In genomic region chr11:119180729-119181676, GRCh38 we compare ENCODE assay signal across 26 cellular contexts. TPM values are rescaled to one million over a fixed set of nuclear protein-coding genes. Genes with fewer than 3 reads are reported as not detected.
A peak's percentile ranks its signal among the peaks of the same experiment; 100 is the strongest.
DNase-seq lines count a peak whose midpoint lies in the region; ATAC-seq, FAIRE-seq and TF ChIP-seq lines count a peak whose summit lies in the region.
"Had no signal": no experiment of that assay in that cellular context is flagged by ENCODE, and none has a peak within 500 bp of the region (broad histone marks: within the 10 kb centered on the region; RNA-seq: fewer than 3 reads in every experiment).

No MANE protein-coding gene starts in this region.

- POLR2A ChIA-PET in K562 (lab: Yijun Ruan, JAX), result interaction anchor here (0.5 to 1.9 kb wide), 8 partner anchors 9 to 349 kb away, joined by 3 to 5 read pairs (median 4); no protein-coding TSS in a partner anchor
- POLR2A ChIA-PET in CD8-positive, alpha-beta T cell (lab: Charles Lee), result no interaction called here

- H3K4me3 ChIP-seq in HL-60 (replicated peaks; ENCODE audit: insufficient read depth, low read length) (no peak overlapping the region), K562 (no peak overlapping the region), neutrophil (ENCODE audit: low read depth in 1 of 2, low read length in 1 of 2) (no peak overlapping the region)
- H3K4me3 ChIP-seq in CD8-positive, alpha-beta T cell (ENCODE audit: low read depth, low read length), result no peak overlapping the region
- H3K4me3 ChIP-seq: SJSA1 had no signal

- TF ChIP-seq POLR2A in K562 (conservative IDR thresholded peaks at IDR 0.05), result no peak

- no TSS peak for BruUV-seq in K562 (replicated peaks; lab: Mats Ljungman, UMichigan)

- peak overlapping the region; percentile 65; the same call in 1 of the 2 replicates for H2AFZ ChIP-seq in K562 (ENCODE audit: low read depth, low read length)

- H3K27me3 Mint-ChIP-seq in CD8-positive, alpha-beta T cell (ENCODE audit: low read depth), result no peaks in the 10 kb centered on the region
- H3K27me3 Mint-ChIP-seq: CD4-positive, alpha-beta memory T cell had no signal

- H3K4me3 Mint-ChIP-seq in CD8-positive, alpha-beta T cell, result no peak overlapping the region
- H3K4me3 Mint-ChIP-seq: CD4-positive, alpha-beta memory T cell; H9; HFFc6 had no signal

- in situ Hi-C loops in K562 (cut with MboI), result no loop called here

- H3K27me3 ChIP-seq in HL-60 (ENCODE audit: insufficient read depth, poor library complexity, severe bottlenecking), result no peaks in the 10 kb centered on the region
- peaks cover 0 to 5% of the 10 kb centered on the region in 2 experiments; a peak in 1 of 5 replicates for H3K27me3 ChIP-seq in K562 (ENCODE audit: control insufficient read depth in 2 of 2, insufficient read depth in 2 of 2, low read length in 2 of 2)
- no peaks in the 10 kb centered on the region for H3K27me3 ChIP-seq in neutrophil
- no peaks in the 10 kb centered on the region for H3K27me3 ChIP-seq in CD8-positive, alpha-beta T cell (ENCODE audit: insufficient read depth, low read length)
- H3K27me3 ChIP-seq: SJSA1 had no signal

- no peak for TF ChIP-seq EP300 in K562 (IDR thresholded peaks at IDR 0.05; ENCODE audit: low read length)

- DNase-seq in NCI-H82 (lab: John Stamatoyannopoulos, UW) (peak; percentile 9), NCI-H82 treated with DMSO at 0.1 percent for 48 hours (lab: John Stamatoyannopoulos, UW; ENCODE audit: unreplicated experiment) (no peak), HL-60 (ENCODE audit: low read depth in 1 of 2, low spot score in 1 of 2) (no peak), K562 (ENCODE audit: extremely low read depth in 1 of 4, low spot score in 3 of 4) (no peak)
- DNase-seq in CD8-positive, alpha-beta T cell, result no peak
- DNase-seq: C1 segment of cervical spinal cord; CD4-positive, alpha-beta memory T cell; DMS 273 treated with DMSO at 0.1 percent for 48 hours; DND-41; H9; HFFc6; MM.1S; NCI-H1930; NCI-H2227 treated with DMSO at 0.1 percent for 48 hours; NCI-H526 treated with DMSO at 0.1 percent for 48 hours; Right ventricle myocardium superior; T-helper 2 cell had no signal

- H3K4me1 ChIP-seq in K562 (replicated peaks in 1 of 2; ENCODE audit: control insufficient read depth in 2 of 2, insufficient read depth in 2 of 2, low read length in 2 of 2) (peaks cover 13 to 25% of the 10 kb centered on the region in 2 experiments), neutrophil (ENCODE audit: control insufficient read depth in 1 of 2, insufficient read depth in 1 of 2, low read depth in 1 of 2, low read length in 1 of 2) (peaks cover 29 to 33% of the 10 kb centered on the region in 2 experiments)
- peaks cover 10% of the 10 kb centered on the region for H3K4me1 ChIP-seq in CD8-positive, alpha-beta T cell (ENCODE audit: insufficient read depth, low read length)
- H3K4me1 ChIP-seq: SJSA1 had no signal

- ATAC-seq in K562, result no peak
- no peak for ATAC-seq in GM18858 (IDR thresholded peaks at IDR 0.05; ENCODE audit: unreplicated experiment)
- ATAC-seq in CD8-positive, alpha-beta T cell, result no peak

- FAIRE-seq in K562 (lab: Jason Lieb, UNC), result no peak
- FAIRE-seq: GM12892, GM19239, HTR-8/SVneo had no signal

- TF ChIP-seq RAD21 in K562 (CRISPR knock-in tag; conservative IDR thresholded peaks at IDR 0.05 in 1 of 2, IDR thresholded peaks at IDR 0.05 in 1 of 2), result no peak

- peak overlapping the region; percentile 26; the same call in 1 of the 2 replicates for H3K27ac ChIP-seq in HL-60 (replicated peaks)
- H3K27ac ChIP-seq in K562 (ENCODE audit: extremely low read depth, low read depth, low read length), result peak overlapping the region; percentile 22; the same call in 1 of the 3 replicates
- peak overlapping the region; percentile 76 for H3K27ac ChIP-seq in neutrophil
- no peak overlapping the region for H3K27ac ChIP-seq in CD8-positive, alpha-beta T cell (ENCODE audit: low read depth, low read length)
- H3K27ac ChIP-seq: KMS-11, SJSA1 had no signal

- intact Hi-C loops in K562 (cut with micrococcal nuclease), result no loop called here
- intact Hi-C loops in CD8-positive, alpha-beta T cell (cut with DNase I, micrococcal nuclease), result no loop called here

- peaks cover 4% of the 10 kb centered on the region for H3K4me1 Mint-ChIP-seq in CD8-positive, alpha-beta T cell (ENCODE audit: low read depth)

- H3K4me2 ChIP-seq in K562 (ENCODE audit: insufficient read depth, low read length), result peak overlapping the region; percentile 14; the same call in 1 of the 2 replicates
- H3K4me2 ChIP-seq: KMS-11 had no signal

- no peaks in the 10 kb centered on the region for H4K20me1 ChIP-seq in K562 (replicated peaks; ENCODE audit: control insufficient read depth, insufficient read depth, low read length)

- WGBS in K562 (ENCODE audit: insufficient coverage, low coverage, missing lambda C conversion rate), result 51% methylated on average over 6 of the region's 6 CpGs

- H3K36me3 Mint-ChIP-seq in CD8-positive, alpha-beta T cell, result peaks cover 28% of the 10 kb centered on the region

- TF ChIP-seq CTCF in HL-60 (IDR thresholded peaks at IDR 0.05; ENCODE audit: insufficient read depth, low read length) (no peak), K562 (IDR thresholded peaks at IDR 0.05 in 2 of 3, conservative IDR thresholded peaks at IDR 0.05 in 1 of 3; ENCODE audit: insufficient read depth in 2 of 3, low read depth in 1 of 3, low read length in 3 of 3) (no peak), neutrophil (IDR thresholded peaks at IDR 0.05) (no peak)
- no peak for TF ChIP-seq CTCF in CD8-positive, alpha-beta T cell (IDR thresholded peaks at IDR 0.05)

- H3K36me3 ChIP-seq in K562 (ENCODE audit: control insufficient read depth, insufficient read depth, low read length) (no peaks in the 10 kb centered on the region), neutrophil (peaks cover 69% of the 10 kb centered on the region)
- H3K36me3 ChIP-seq in CD8-positive, alpha-beta T cell (ENCODE audit: insufficient read depth, low read length), result no peaks in the 10 kb centered on the region
- H3K36me3 ChIP-seq: SJSA1 had no signal

- H3K9me3 ChIP-seq in K562 (replicated peaks; ENCODE audit: control insufficient read depth, insufficient read depth, low read depth, low read length), result no peaks in the 10 kb centered on the region
- H3K9me3 ChIP-seq in neutrophil, result no peaks in the 10 kb centered on the region
- H3K9me3 ChIP-seq in CD8-positive, alpha-beta T cell (ENCODE audit: low read length), result no peaks in the 10 kb centered on the region
- H3K9me3 ChIP-seq: SJSA1 had no signal

- H3K9me1 ChIP-seq in K562 (ENCODE audit: control insufficient read depth, insufficient read depth, low read length), result no peaks in the 10 kb centered on the region

- peak overlapping the region in 1 of 2 experiments; percentile 14; a peak in 2 of 4 replicates for H3K9ac ChIP-seq in K562 (ENCODE audit: insufficient read depth in 1 of 2, low read depth in 2 of 2, low read length in 2 of 2)
- H3K9ac ChIP-seq: KMS-11 had no signal

- no peak overlapping the region for H3K27ac Mint-ChIP-seq in CD8-positive, alpha-beta T cell
- H3K27ac Mint-ChIP-seq: CD4-positive, alpha-beta memory T cell; HFFc6 had no signal

- H3K79me2 ChIP-seq in K562 (ENCODE audit: control insufficient read depth, insufficient read depth, low read length), result no peaks in the 10 kb centered on the region

- H3K9me3 Mint-ChIP-seq in CD8-positive, alpha-beta T cell, result no peaks in the 10 kb centered on the region
- H3K9me3 Mint-ChIP-seq: H9, HFFc6 had no signal

- CTCF ChIA-PET in K562 (lab: Yijun Ruan, JAX; ENCODE audit: low intra/inter-chr PET ratio), result no interaction called here
- CTCF ChIA-PET in CD8-positive, alpha-beta T cell (lab: Charles Lee), result interaction anchor here (1.1 to 4.1 kb wide), 2 partner anchors 16 to 21 kb away, joined by 4 to 25 read pairs; no protein-coding TSS in a partner anchor

RNA-seq across cellular contexts. Expression of gene NHERF4, which starts 4.3 kb away (rescaled TPM):
- not detected in 2 replicates for total RNA-seq in K562 (2011; cell fraction: chromatin; rRNA removed; ENCODE audit: low replicate concordance)
- not detected in 2 replicates for total RNA-seq in K562 (2011; cell fraction: nucleolus; rRNA removed)
- total RNA-seq in K562 (2011; cell fraction: nucleoplasm; rRNA removed), result not detected in 2 replicates
- total RNA-seq in K562 (2014; rRNA removed), result not detected in 2 replicates
- total RNA-seq in K562 (2014; rRNA removed; fragmentation: Illumina TruSeq; extraction: Trizol), result not detected in 2 replicates
- total RNA-seq in K562 (2015; rRNA removed; fragmentation: Illumina TruSeq; extraction: Trizol), result not detected in 2 replicates
- total RNA-seq in K562 (2021), result not detected in 2 replicates
- not detected in 2 replicates for polyA plus RNA-seq in K562 (2011; rRNA removed)
- not detected in 2 replicates for polyA plus RNA-seq in K562 (2011; cell fraction: cytosol; rRNA removed)
- not detected in 2 replicates for polyA plus RNA-seq in K562 (2011; cell fraction: nucleus; rRNA removed)
- not detected in 2 replicates for polyA plus RNA-seq in K562 (2012)
- polyA plus RNA-seq in K562 (2014; fragmentation: Illumina TruSeq; extraction: Trizol), result not detected in 2 replicates
- polyA plus RNA-seq in K562 (2014; fragmentation: Nextera tagmentation; extraction: Ambion mirVana), result not detected
- polyA plus RNA-seq in K562 (2014; rRNA removed), result not detected in 2 replicates
- not detected in 2 replicates for polyA minus RNA-seq in K562 (2011; rRNA and poly(A)+ RNA removed)
- not detected in 2 replicates for polyA minus RNA-seq in K562 (2011; cell fraction: cytosol; rRNA and poly(A)+ RNA removed)
- polyA minus RNA-seq in K562 (2011; cell fraction: nucleus; rRNA and poly(A)+ RNA removed), result not detected in 2 replicates
- total RNA-seq in CD8-positive, alpha-beta T cell, result under 1 TPM; 0.22 to 0.50 TPM
- total RNA-seq: A673, HFFc6, NCI-H460, Right ventricle myocardium superior, SJSA1 had no signal
- polyA plus RNA-seq: CD4-positive, alpha-beta memory T cell had no signal

RNA-seq across cellular contexts. Expression of gene NLRX1, which starts 12.5 kb away (rescaled TPM):
- 0.86 and 3.6 TPM in 2 replicates for total RNA-seq in K562 (2011; cell fraction: chromatin; rRNA removed; ENCODE audit: low replicate concordance)
- total RNA-seq in K562 (2011; cell fraction: nucleolus; rRNA removed), result 1.8 and 3.5 TPM in 2 replicates
- 1.1 and 1.3 TPM in 2 replicates for total RNA-seq in K562 (2011; cell fraction: nucleoplasm; rRNA removed)
- 1.3 and 1.4 TPM in 2 replicates for total RNA-seq in K562 (2014; rRNA removed)
- 0.19 and 0.22 TPM in 2 replicates for total RNA-seq in K562 (2014; rRNA removed; fragmentation: Illumina TruSeq; extraction: Trizol)
- total RNA-seq in K562 (2015; rRNA removed; fragmentation: Illumina TruSeq; extraction: Trizol), result 0.34 and 0.69 TPM in 2 replicates
- total RNA-seq in K562 (2021), result 2.1 and 2.3 TPM in 2 replicates
- 0.55 and 1.4 TPM in 2 replicates for polyA plus RNA-seq in K562 (2011; rRNA removed)
- polyA plus RNA-seq in K562 (2011; cell fraction: cytosol; rRNA removed), result 0.81 and 4.1 TPM in 2 replicates
- 0.76 and 5.1 TPM in 2 replicates for polyA plus RNA-seq in K562 (2011; cell fraction: nucleus; rRNA removed)
- 1.0 and 2.3 TPM in 2 replicates for polyA plus RNA-seq in K562 (2012)
- polyA plus RNA-seq in K562 (2014; fragmentation: Illumina TruSeq; extraction: Trizol), result 0.49 and 1.1 TPM in 2 replicates
- polyA plus RNA-seq in K562 (2014; fragmentation: Nextera tagmentation; extraction: Ambion mirVana), result under 1 TPM; 0.04 to 0.06 TPM
- polyA plus RNA-seq in K562 (2014; rRNA removed), result 1.1 and 2.1 TPM in 2 replicates
- polyA minus RNA-seq in K562 (2011; rRNA and poly(A)+ RNA removed), result 0.27 and 1.2 TPM in 2 replicates
- polyA minus RNA-seq in K562 (2011; cell fraction: cytosol; rRNA and poly(A)+ RNA removed), result 1.4 and 3.4 TPM in 2 replicates
- polyA minus RNA-seq in K562 (2011; cell fraction: nucleus; rRNA and poly(A)+ RNA removed), result 0.67 and 2.3 TPM in 2 replicates
- 1 to 10 TPM; 5.1 TPM for total RNA-seq in CD8-positive, alpha-beta T cell

RNA-seq across cellular contexts. Expression of gene CBL, which starts 25.1 kb away (rescaled TPM):
- total RNA-seq in K562 (2011; cell fraction: chromatin; rRNA removed; ENCODE audit: low replicate concordance), result 15.7 and 23.8 TPM in 2 replicates
- total RNA-seq in K562 (2011; cell fraction: nucleolus; rRNA removed), result 8.8 and 10.0 TPM in 2 replicates
- total RNA-seq in K562 (2011; cell fraction: nucleoplasm; rRNA removed), result 17.2 and 25.5 TPM in 2 replicates
- total RNA-seq in K562 (2014; rRNA removed) (5.9 and 6.4 TPM in 2 replicates), K562 (2014; rRNA removed; fragmentation: Illumina TruSeq; extraction: Trizol) (9.9 and 12.1 TPM in 2 replicates), K562 (2015; rRNA removed; fragmentation: Illumina TruSeq; extraction: Trizol) (7.6 and 8.2 TPM in 2 replicates), K562 (2021) (21.9 and 24.9 TPM in 2 replicates)
- polyA plus RNA-seq in K562 (2011; rRNA removed) (14.4 and 15.6 TPM in 2 replicates), K562 (2014; fragmentation: Illumina TruSeq; extraction: Trizol) (17.6 and 18.8 TPM in 2 replicates), K562 (2014; fragmentation: Nextera tagmentation; extraction: Ambion mirVana) (1 to 10 TPM; 3.2 to 6.2 TPM), K562 (2014; rRNA removed) (10.7 and 10.9 TPM in 2 replicates)
- polyA plus RNA-seq in K562 (2011; cell fraction: cytosol; rRNA removed), result 9.2 and 15.0 TPM in 2 replicates
- 15.6 and 18.5 TPM in 2 replicates for polyA plus RNA-seq in K562 (2011; cell fraction: nucleus; rRNA removed)
- 9.6 and 11.7 TPM in 2 replicates for polyA plus RNA-seq in K562 (2012)
- 22.5 and 22.6 TPM in 2 replicates for polyA minus RNA-seq in K562 (2011; rRNA and poly(A)+ RNA removed)
- polyA minus RNA-seq in K562 (2011; cell fraction: cytosol; rRNA and poly(A)+ RNA removed), result 15.1 and 17.8 TPM in 2 replicates
- polyA minus RNA-seq in K562 (2011; cell fraction: nucleus; rRNA and poly(A)+ RNA removed), result 8.1 and 11.1 TPM in 2 replicates
- total RNA-seq in CD8-positive, alpha-beta T cell, result 10 to 100 TPM; 13.5 to 13.8 TPM

RNA-seq across cellular contexts. Expression of gene ABCG4, which starts 32.2 kb away (rescaled TPM):
- total RNA-seq in K562 (2011; cell fraction: chromatin; rRNA removed; ENCODE audit: low replicate concordance), result 0.37 and 1.3 TPM in 2 replicates
- 0.13 and 0.50 TPM in 2 replicates for total RNA-seq in K562 (2011; cell fraction: nucleolus; rRNA removed)
- 0.66 and 0.99 TPM in 2 replicates for total RNA-seq in K562 (2011; cell fraction: nucleoplasm; rRNA removed)
- 0.09 TPM in 1 of 2 replicates, not detected in the other for total RNA-seq in K562 (2014; rRNA removed)
- total RNA-seq in K562 (2014; rRNA removed; fragmentation: Illumina TruSeq; extraction: Trizol), result not detected in 2 replicates
- not detected in 2 replicates for total RNA-seq in K562 (2015; rRNA removed; fragmentation: Illumina TruSeq; extraction: Trizol)
- total RNA-seq in K562 (2021), result 0.11 and 0.13 TPM in 2 replicates
- polyA plus RNA-seq in K562 (2011; rRNA removed), result 0.04 and 0.08 TPM in 2 replicates
- 0.04 and 0.12 TPM in 2 replicates for polyA plus RNA-seq in K562 (2011; cell fraction: cytosol; rRNA removed)
- 0.59 and 0.63 TPM in 2 replicates for polyA plus RNA-seq in K562 (2011; cell fraction: nucleus; rRNA removed)
- polyA plus RNA-seq in K562 (2012), result 0.13 TPM in 1 of 2 replicates, not detected in the other
- polyA plus RNA-seq in K562 (2014; fragmentation: Illumina TruSeq; extraction: Trizol), result 0.07 and 0.11 TPM in 2 replicates
- not detected for polyA plus RNA-seq in K562 (2014; fragmentation: Nextera tagmentation; extraction: Ambion mirVana)
- polyA plus RNA-seq in K562 (2014; rRNA removed), result 0.03 and 0.05 TPM in 2 replicates
- 0.11 and 0.21 TPM in 2 replicates for polyA minus RNA-seq in K562 (2011; rRNA and poly(A)+ RNA removed)
- not detected in 2 replicates for polyA minus RNA-seq in K562 (2011; cell fraction: cytosol; rRNA and poly(A)+ RNA removed)
- 0.33 and 0.54 TPM in 2 replicates for polyA minus RNA-seq in K562 (2011; cell fraction: nucleus; rRNA and poly(A)+ RNA removed)
- total RNA-seq in CD8-positive, alpha-beta T cell, result not detected
- total RNA-seq: A673, NCI-H460 had no signal
- polyA plus RNA-seq: CD4-positive, alpha-beta memory T cell had no signal

RNA-seq across cellular contexts. Expression of gene HINFP, which starts 59.6 kb away (rescaled TPM):
- 110 and 177 TPM in 2 replicates for total RNA-seq in K562 (2011; cell fraction: chromatin; rRNA removed; ENCODE audit: low replicate concordance)
- 95.9 and 97.1 TPM in 2 replicates for total RNA-seq in K562 (2011; cell fraction: nucleolus; rRNA removed)
- total RNA-seq in K562 (2011; cell fraction: nucleoplasm; rRNA removed), result 112 and 129 TPM in 2 replicates
- 15.1 and 17.0 TPM in 2 replicates for total RNA-seq in K562 (2014; rRNA removed)
- 14.5 and 15.8 TPM in 2 replicates for total RNA-seq in K562 (2014; rRNA removed; fragmentation: Illumina TruSeq; extraction: Trizol)
- total RNA-seq in K562 (2015; rRNA removed; fragmentation: Illumina TruSeq; extraction: Trizol), result 13.8 and 13.9 TPM in 2 replicates
- total RNA-seq in K562 (2021), result 23.5 and 24.6 TPM in 2 replicates
- 29.4 and 41.9 TPM in 2 replicates for polyA plus RNA-seq in K562 (2011; rRNA removed)
- polyA plus RNA-seq in K562 (2011; cell fraction: cytosol; rRNA removed), result 33.8 and 41.0 TPM in 2 replicates
- 89.9 and 99.2 TPM in 2 replicates for polyA plus RNA-seq in K562 (2011; cell fraction: nucleus; rRNA removed)
- polyA plus RNA-seq in K562 (2012), result 15.5 and 24.5 TPM in 2 replicates
- 19.1 and 21.5 TPM in 2 replicates for polyA plus RNA-seq in K562 (2014; fragmentation: Illumina TruSeq; extraction: Trizol)
- polyA plus RNA-seq in K562 (2014; fragmentation: Nextera tagmentation; extraction: Ambion mirVana), result 10 to 100 TPM; 22.5 to 34.1 TPM
- 24.0 and 30.5 TPM in 2 replicates for polyA plus RNA-seq in K562 (2014; rRNA removed)
- 32.2 and 33.0 TPM in 2 replicates for polyA minus RNA-seq in K562 (2011; rRNA and poly(A)+ RNA removed)
- 8.2 and 17.7 TPM in 2 replicates for polyA minus RNA-seq in K562 (2011; cell fraction: cytosol; rRNA and poly(A)+ RNA removed)
- 28.0 and 41.1 TPM in 2 replicates for polyA minus RNA-seq in K562 (2011; cell fraction: nucleus; rRNA and poly(A)+ RNA removed)
- total RNA-seq in CD8-positive, alpha-beta T cell, result 10 to 100 TPM; 17.0 to 19.5 TPM
